8 cellular contexts compared by ENCODE assay signal in genomic region chr3:33636125-33636855, GRCh38.
DNase-seq lines count a peak whose midpoint lies in the region; ATAC-seq and TF ChIP-seq lines count a peak whose summit lies in the region.

No MANE protein-coding gene starts in this region.

- no peaks in the 10 kb centered on the region for H3K9me3 Mint-ChIP-seq in progenitor cell of endocrine pancreas (ENCODE audit: low read depth)

- no peak overlapping the region for H3K4me3 ChIP-seq in Karpas-422 (ENCODE audit: low read length)
- no peak overlapping the region for H3K4me3 ChIP-seq in fibroblast of lung (replicated peaks in 1 of 4; ENCODE audit: control extremely low read depth in 1 of 4, insufficient read depth in 1 of 4, low read depth in 3 of 4, low read length in 4 of 4)

- H3K27me3 ChIP-seq in Karpas-422 (ENCODE audit: low read length), result no peaks in the 10 kb centered on the region
- H3K27me3 ChIP-seq in fibroblast of lung (ENCODE audit: control insufficient read depth, insufficient read depth, low read length), result no peaks in the 10 kb centered on the region

- H3K27ac Mint-ChIP-seq in progenitor cell of endocrine pancreas, result no peak overlapping the region

- ATAC-seq in sciatic nerve (no peak), GM18861 (IDR thresholded peaks at IDR 0.05; ENCODE audit: unreplicated experiment) (no peak), GM19395 (IDR thresholded peaks at IDR 0.05; ENCODE audit: unreplicated experiment) (no peak)

- H3K9ac ChIP-seq in Karpas-422 (ENCODE audit: low read length), result no peak overlapping the region
- H3K9ac ChIP-seq in fibroblast of lung (ENCODE audit: insufficient read depth, low read length), result no peak overlapping the region

- no peaks in the 10 kb centered on the region for H3K27me3 Mint-ChIP-seq in progenitor cell of endocrine pancreas

- H3K4me2 ChIP-seq in Karpas-422 (ENCODE audit: low read depth, low read length, poor library complexity, severe bottlenecking), result no peak overlapping the region
- H3K4me2 ChIP-seq in fibroblast of lung (ENCODE audit: extremely low read depth, insufficient read depth, low read length), result no peak overlapping the region

- no peak overlapping the region for H3K27ac ChIP-seq in Karpas-422 (ENCODE audit: low read length)
- H3K27ac ChIP-seq in fibroblast of lung (ENCODE audit: insufficient read depth, low read length), result no peak overlapping the region

- intact Hi-C loops in sciatic nerve (cut with DNase I), result no loop called here

- peaks cover 6% of the 10 kb centered on the region for H3K36me3 Mint-ChIP-seq in progenitor cell of endocrine pancreas (ENCODE audit: insufficient read depth)

- H3K79me2 ChIP-seq in Karpas-422 (ENCODE audit: low read length) (peaks cover 37% of the 10 kb centered on the region), fibroblast of lung (ENCODE audit: control insufficient read depth, insufficient read depth, low read length) (no peaks in the 10 kb centered on the region)

- no peaks in the 10 kb centered on the region for H3K9me2 ChIP-seq in Karpas-422 (replicated peaks; ENCODE audit: insufficient read depth, low read length)

- peaks cover 3% of the 10 kb centered on the region; the same call in 1 of the 2 replicates for H3K4me1 ChIP-seq in Karpas-422 (ENCODE audit: low read length)
- peaks cover 2% of the 10 kb centered on the region for H3K4me1 ChIP-seq in fibroblast of lung (ENCODE audit: control insufficient read depth, extremely low read depth, insufficient read depth, low read length)

- H3K4me3 Mint-ChIP-seq in progenitor cell of endocrine pancreas (ENCODE audit: low read depth), result no peak overlapping the region

- H2AFZ ChIP-seq in Karpas-422 (ENCODE audit: low read length), result no peak overlapping the region
- H2AFZ ChIP-seq in fibroblast of lung (ENCODE audit: low read length), result no peak overlapping the region

- H4K20me1 ChIP-seq in Karpas-422 (ENCODE audit: insufficient read depth, low read depth, low read length), result no peaks in the 10 kb centered on the region
- no peaks in the 10 kb centered on the region for H4K20me1 ChIP-seq in fibroblast of lung (ENCODE audit: control insufficient read depth, extremely low read depth, insufficient read depth, low read length)

- H3K9me3 ChIP-seq in Karpas-422 (ENCODE audit: low read length), result no peaks in the 10 kb centered on the region
- H3K9me3 ChIP-seq in fibroblast of lung (ENCODE audit: control insufficient read depth, insufficient read depth, low read depth, low read length), result no peaks in the 10 kb centered on the region

- H3K36me3 ChIP-seq in Karpas-422 (ENCODE audit: insufficient read depth, low read length) (peaks cover 5% of the 10 kb centered on the region; the same call in 1 of the 2 replicates), fibroblast of lung (ENCODE audit: control insufficient read depth, insufficient read depth, low read length) (no peaks in the 10 kb centered on the region)

- DNase-seq in ELF-1 (ENCODE audit: low read depth, low spot score), result peak; percentile 47
- peak; percentile 88 for DNase-seq in Karpas-422
- peak; percentile 49 for DNase-seq in SHP77 treated with DMSO at 0.1 percent for 48 hours (lab: John Stamatoyannopoulos, UW)
- peak; percentile 70 to 89 for DNase-seq in fibroblast of lung (ENCODE audit: low read depth in 2 of 2)
- DNase-seq in progenitor cell of endocrine pancreas (ENCODE audit: low spot score, unreplicated experiment), result no peak
- no peak for DNase-seq in sciatic nerve (ENCODE audit: low spot score)

- H3K4me1 Mint-ChIP-seq in progenitor cell of endocrine pancreas (ENCODE audit: low read depth), result peaks cover 8% of the 10 kb centered on the region

- TF ChIP-seq CTCF in fibroblast of lung (conservative IDR thresholded peaks at IDR 0.05 in 1 of 2, IDR thresholded peaks at IDR 0.05 in 1 of 2; ENCODE audit: low read depth in 1 of 2, low read length in 2 of 2) (peak; percentile 53 to 65), progenitor cell of endocrine pancreas (IDR thresholded peaks at IDR 0.05; ENCODE audit: unreplicated experiment) (peak; percentile 64)

Comparison
In these comparisons a context has a peak if more than half of its experiments do, and no peak if none do; other contexts are left out.
1. DNase-seq: peak in ELF-1 (single experiment), Karpas-422 (single experiment), SHP77 treated with DMSO at 0.1 percent for 48 hours (single experiment) and fibroblast of lung (2 of 2); none in progenitor cell of endocrine pancreas (single experiment) and sciatic nerve (single experiment).